ENCODE assay signal across 2 cellular contexts in the genomic region with DNA sequence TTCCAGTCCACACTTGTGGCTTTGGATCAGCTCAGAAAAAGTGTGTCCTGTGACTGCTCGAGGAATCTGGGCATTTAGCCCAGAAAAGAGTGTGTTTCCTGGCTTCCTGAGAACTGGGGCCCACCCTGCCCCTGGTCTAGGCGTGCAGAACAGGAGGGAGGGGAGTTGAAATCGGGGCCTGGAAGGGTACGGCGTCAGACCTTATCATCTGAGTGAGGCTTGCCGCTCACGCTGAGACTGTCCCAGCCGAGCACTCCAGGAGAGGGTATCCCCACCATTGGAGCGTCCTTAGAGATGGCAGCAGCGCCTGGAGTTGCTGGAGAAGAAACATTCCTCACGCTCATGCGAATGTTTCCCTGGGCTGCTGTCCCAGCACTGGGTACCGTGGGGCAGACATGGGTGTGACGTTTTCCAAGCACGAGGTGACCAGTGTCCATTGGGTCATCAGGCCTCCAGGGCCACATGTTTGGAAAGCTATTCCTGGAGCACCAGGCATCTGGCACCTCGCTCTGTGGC.
TF ChIP-seq lines count a peak whose summit lies in the region.

No MANE protein-coding gene starts in this region.

TF ChIP-seq in HepG2, 621 proteins besides CTCF, POLR2A, EP300 and RAD21 (continued from another document and continues in another):
- TF ChIP-seq SAP130 (CRISPR knock-in tag; IDR thresholded peaks at IDR 0.05; ENCODE audit: low read depth): no peak
- no peak for TF ChIP-seq FOXC1 (CRISPR knock-in tag; IDR thresholded peaks at IDR 0.05; ENCODE audit: borderline replicate concordance)
- TF ChIP-seq FOSL1 (CRISPR knock-in tag; IDR thresholded peaks at IDR 0.05; ENCODE audit: borderline replicate concordance): no peak
- TF ChIP-seq, protein P1, sequence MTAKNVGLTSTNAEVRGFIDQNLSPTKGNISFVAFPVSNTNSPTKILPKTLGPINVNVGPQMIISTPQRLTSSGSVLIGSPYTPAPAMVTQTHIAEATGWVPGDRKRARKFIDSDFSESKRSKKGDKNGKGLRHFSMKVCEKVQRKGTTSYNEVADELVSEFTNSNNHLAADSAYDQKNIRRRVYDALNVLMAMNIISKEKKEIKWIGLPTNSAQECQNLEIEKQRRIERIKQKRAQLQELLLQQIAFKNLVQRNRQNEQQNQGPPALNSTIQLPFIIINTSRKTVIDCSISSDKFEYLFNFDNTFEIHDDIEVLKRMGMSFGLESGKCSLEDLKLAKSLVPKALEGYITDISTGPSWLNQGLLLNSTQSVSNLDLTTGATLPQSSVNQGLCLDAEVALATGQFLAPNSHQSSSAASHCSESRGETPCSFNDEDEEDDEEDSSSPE (CRISPR knock-in tag; IDR thresholded peaks at IDR 0.05): no peak
- TF ChIP-seq FOXA1 (IDR thresholded peaks at IDR 0.05): no peak
- no peak for TF ChIP-seq FOXA1 (CRISPR knock-in tag; IDR thresholded peaks at IDR 0.05)
- TF ChIP-seq, protein P2, sequence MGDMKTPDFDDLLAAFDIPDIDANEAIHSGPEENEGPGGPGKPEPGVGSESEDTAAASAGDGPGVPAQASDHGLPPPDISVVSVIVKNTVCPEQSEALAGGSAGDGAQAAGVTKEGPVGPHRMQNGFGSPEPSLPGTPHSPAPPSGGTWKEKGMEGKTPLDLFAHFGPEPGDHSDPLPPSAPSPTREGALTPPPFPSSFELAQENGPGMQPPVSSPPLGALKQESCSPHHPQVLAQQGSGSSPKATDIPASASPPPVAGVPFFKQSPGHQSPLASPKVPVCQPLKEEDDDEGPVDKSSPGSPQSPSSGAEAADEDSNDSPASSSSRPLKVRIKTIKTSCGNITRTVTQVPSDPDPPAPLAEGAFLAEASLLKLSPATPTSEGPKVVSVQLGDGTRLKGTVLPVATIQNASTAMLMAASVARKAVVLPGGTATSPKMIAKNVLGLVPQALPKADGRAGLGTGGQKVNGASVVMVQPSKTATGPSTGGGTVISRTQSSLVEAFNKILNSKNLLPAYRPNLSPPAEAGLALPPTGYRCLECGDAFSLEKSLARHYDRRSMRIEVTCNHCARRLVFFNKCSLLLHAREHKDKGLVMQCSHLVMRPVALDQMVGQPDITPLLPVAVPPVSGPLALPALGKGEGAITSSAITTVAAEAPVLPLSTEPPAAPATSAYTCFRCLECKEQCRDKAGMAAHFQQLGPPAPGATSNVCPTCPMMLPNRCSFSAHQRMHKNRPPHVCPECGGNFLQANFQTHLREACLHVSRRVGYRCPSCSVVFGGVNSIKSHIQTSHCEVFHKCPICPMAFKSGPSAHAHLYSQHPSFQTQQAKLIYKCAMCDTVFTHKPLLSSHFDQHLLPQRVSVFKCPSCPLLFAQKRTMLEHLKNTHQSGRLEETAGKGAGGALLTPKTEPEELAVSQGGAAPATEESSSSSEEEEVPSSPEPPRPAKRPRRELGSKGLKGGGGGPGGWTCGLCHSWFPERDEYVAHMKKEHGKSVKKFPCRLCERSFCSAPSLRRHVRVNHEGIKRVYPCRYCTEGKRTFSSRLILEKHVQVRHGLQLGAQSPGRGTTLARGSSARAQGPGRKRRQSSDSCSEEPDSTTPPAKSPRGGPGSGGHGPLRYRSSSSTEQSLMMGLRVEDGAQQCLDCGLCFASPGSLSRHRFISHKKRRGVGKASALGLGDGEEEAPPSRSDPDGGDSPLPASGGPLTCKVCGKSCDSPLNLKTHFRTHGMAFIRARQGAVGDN (CRISPR knock-in tag; IDR thresholded peaks at IDR 0.05): peak; percentile 57
- TF ChIP-seq ZNF724P (CRISPR knock-in tag; IDR thresholded peaks at IDR 0.05; ENCODE audit: borderline replicate concordance): no peak
- TF ChIP-seq RBM22 (optimal IDR thresholded peaks at IDR 0.05; ENCODE audit: low read length): peak; percentile 46
- TF ChIP-seq, protein P3, sequence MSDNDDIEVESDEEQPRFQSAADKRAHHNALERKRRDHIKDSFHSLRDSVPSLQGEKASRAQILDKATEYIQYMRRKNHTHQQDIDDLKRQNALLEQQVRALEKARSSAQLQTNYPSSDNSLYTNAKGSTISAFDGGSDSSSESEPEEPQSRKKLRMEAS (IDR thresholded peaks at IDR 0.05): no peak
- TF ChIP-seq, protein P4, sequence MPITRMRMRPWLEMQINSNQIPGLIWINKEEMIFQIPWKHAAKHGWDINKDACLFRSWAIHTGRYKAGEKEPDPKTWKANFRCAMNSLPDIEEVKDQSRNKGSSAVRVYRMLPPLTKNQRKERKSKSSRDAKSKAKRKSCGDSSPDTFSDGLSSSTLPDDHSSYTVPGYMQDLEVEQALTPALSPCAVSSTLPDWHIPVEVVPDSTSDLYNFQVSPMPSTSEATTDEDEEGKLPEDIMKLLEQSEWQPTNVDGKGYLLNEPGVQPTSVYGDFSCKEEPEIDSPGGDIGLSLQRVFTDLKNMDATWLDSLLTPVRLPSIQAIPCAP (CRISPR knock-in tag; IDR thresholded peaks at IDR 0.05; ENCODE audit: low read depth): no peak
- no peak for TF ChIP-seq CEBPG (CRISPR knock-in tag; IDR thresholded peaks at IDR 0.05)
- TF ChIP-seq GATA4 (IDR thresholded peaks at IDR 0.05; ENCODE audit: borderline replicate concordance, low read depth): no peak
- no peak for TF ChIP-seq ZMYM3 (CRISPR knock-in tag; IDR thresholded peaks at IDR 0.05)
- TF ChIP-seq, protein P5, sequence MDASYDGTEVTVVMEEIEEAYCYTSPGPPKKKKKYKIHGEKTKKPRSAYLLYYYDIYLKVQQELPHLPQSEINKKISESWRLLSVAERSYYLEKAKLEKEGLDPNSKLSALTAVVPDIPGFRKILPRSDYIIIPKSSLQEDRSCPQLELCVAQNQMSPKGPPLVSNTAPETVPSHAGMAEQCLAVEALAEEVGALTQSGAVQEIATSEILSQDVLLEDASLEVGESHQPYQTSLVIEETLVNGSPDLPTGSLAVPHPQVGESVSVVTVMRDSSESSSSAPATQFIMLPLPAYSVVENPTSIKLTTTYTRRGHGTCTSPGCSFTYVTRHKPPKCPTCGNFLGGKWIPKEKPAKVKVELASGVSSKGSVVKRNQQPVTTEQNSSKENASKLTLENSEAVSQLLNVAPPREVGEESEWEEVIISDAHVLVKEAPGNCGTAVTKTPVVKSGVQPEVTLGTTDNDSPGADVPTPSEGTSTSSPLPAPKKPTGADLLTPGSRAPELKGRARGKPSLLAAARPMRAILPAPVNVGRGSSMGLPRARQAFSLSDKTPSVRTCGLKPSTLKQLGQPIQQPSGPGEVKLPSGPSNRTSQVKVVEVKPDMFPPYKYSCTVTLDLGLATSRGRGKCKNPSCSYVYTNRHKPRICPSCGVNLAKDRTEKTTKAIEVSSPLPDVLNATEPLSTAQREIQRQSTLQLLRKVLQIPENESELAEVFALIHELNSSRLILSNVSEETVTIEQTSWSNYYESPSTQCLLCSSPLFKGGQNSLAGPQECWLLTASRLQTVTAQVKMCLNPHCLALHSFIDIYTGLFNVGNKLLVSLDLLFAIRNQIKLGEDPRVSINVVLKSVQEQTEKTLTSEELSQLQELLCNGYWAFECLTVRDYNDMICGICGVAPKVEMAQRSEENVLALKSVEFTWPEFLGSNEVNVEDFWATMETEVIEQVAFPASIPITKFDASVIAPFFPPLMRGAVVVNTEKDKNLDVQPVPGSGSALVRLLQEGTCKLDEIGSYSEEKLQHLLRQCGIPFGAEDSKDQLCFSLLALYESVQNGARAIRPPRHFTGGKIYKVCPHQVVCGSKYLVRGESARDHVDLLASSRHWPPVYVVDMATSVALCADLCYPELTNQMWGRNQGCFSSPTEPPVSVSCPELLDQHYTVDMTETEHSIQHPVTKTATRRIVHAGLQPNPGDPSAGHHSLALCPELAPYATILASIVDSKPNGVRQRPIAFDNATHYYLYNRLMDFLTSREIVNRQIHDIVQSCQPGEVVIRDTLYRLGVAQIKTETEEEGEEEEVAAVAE (CRISPR knock-in tag; IDR thresholded peaks at IDR 0.05; ENCODE audit: borderline replicate concordance): no peak
- TF ChIP-seq ELF3 (CRISPR knock-in tag; IDR thresholded peaks at IDR 0.05): no peak
- no peak for TF ChIP-seq ZNF468 (CRISPR knock-in tag; IDR thresholded peaks at IDR 0.05)
- no peak for TF ChIP-seq ZSCAN30 (CRISPR knock-in tag; IDR thresholded peaks at IDR 0.05)

TF ChIP-seq in WTC11, 78 proteins besides CTCF, POLR2A, EP300 and RAD21 (continued from another document):
- TF ChIP-seq, protein P6, sequence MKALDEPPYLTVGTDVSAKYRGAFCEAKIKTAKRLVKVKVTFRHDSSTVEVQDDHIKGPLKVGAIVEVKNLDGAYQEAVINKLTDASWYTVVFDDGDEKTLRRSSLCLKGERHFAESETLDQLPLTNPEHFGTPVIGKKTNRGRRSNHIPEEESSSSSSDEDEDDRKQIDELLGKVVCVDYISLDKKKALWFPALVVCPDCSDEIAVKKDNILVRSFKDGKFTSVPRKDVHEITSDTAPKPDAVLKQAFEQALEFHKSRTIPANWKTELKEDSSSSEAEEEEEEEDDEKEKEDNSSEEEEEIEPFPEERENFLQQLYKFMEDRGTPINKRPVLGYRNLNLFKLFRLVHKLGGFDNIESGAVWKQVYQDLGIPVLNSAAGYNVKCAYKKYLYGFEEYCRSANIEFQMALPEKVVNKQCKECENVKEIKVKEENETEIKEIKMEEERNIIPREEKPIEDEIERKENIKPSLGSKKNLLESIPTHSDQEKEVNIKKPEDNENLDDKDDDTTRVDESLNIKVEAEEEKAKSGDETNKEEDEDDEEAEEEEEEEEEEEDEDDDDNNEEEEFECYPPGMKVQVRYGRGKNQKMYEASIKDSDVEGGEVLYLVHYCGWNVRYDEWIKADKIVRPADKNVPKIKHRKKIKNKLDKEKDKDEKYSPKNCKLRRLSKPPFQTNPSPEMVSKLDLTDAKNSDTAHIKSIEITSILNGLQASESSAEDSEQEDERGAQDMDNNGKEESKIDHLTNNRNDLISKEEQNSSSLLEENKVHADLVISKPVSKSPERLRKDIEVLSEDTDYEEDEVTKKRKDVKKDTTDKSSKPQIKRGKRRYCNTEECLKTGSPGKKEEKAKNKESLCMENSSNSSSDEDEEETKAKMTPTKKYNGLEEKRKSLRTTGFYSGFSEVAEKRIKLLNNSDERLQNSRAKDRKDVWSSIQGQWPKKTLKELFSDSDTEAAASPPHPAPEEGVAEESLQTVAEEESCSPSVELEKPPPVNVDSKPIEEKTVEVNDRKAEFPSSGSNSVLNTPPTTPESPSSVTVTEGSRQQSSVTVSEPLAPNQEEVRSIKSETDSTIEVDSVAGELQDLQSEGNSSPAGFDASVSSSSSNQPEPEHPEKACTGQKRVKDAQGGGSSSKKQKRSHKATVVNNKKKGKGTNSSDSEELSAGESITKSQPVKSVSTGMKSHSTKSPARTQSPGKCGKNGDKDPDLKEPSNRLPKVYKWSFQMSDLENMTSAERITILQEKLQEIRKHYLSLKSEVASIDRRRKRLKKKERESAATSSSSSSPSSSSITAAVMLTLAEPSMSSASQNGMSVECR (CRISPR knock-in tag; IDR thresholded peaks at IDR 0.05; ENCODE audit: borderline replicate concordance): no peak
- TF ChIP-seq SMAD4 (CRISPR knock-in tag; IDR thresholded peaks at IDR 0.05): no peak
